Comparison of ENCODE assay signal across 8 cellular contexts in genomic region chr12:47032644-47033043, GRCh38. TPM values are rescaled to one million over a fixed set of nuclear protein-coding genes. Genes with fewer than 3 reads are reported as not detected.
DNase-seq lines count a peak whose midpoint lies in the region; ATAC-seq and TF ChIP-seq lines count a peak whose summit lies in the region.

No MANE protein-coding gene starts in this region.

- no peak for ATAC-seq in GM18511 (IDR thresholded peaks at IDR 0.05; ENCODE audit: unreplicated experiment)

- DNase-seq in activated gamma-delta T cell treated with Interleukin-2 at 50 U/mL for 16 hours, result peak; percentile 18
- no peak for DNase-seq in activated gamma-delta T cell (lab: John Stamatoyannopoulos, UW)
- peak; percentile 59 for DNase-seq in NAMALWA (ENCODE audit: low spot score)
- peak; percentile 52 for DNase-seq in glomerular endothelial cell (ENCODE audit: extremely low read depth, low read depth, low spot score)
- DNase-seq in renal cortical epithelial cell (ENCODE audit: low read depth), result peak; percentile 80
- DNase-seq in SKM-1 treated with dmso at 0.1 percent for 144 hours (lab: John Stamatoyannopoulos, UW; ENCODE audit: unreplicated experiment), result no peak

- TF ChIP-seq CTCF in WI38 (IDR thresholded peaks at IDR 0.05; ENCODE audit: low read depth, low read length), result peak; percentile 30; the same call in 1 of the 2 replicates

- H3K4me3 ChIP-seq in WI38 (ENCODE audit: low read depth, low read length), result no peak overlapping the region

RNA-seq across cellular contexts. Expression of gene PCED1B, which starts 46.8 kb away (rescaled TPM):
- total RNA-seq in glomerular endothelial cell (0.70 and 1.9 TPM in 2 replicates), renal cortical epithelial cell (1.6 and 3.5 TPM in 2 replicates)

RNA-seq across cellular contexts. Expression of gene AMIGO2, which starts 47.1 kb away (rescaled TPM):
- total RNA-seq in glomerular endothelial cell, result 35.3 and 40.9 TPM in 2 replicates
- 154 and 312 TPM in 2 replicates for total RNA-seq in renal cortical epithelial cell

Comparison
In these comparisons a context has a peak if more than half of its experiments do, and no peak if none do; other contexts are left out.
1. DNase-seq: peak in activated gamma-delta T cell treated with Interleukin-2 at 50 U/mL for 16 hours (single experiment), NAMALWA (single experiment), glomerular endothelial cell (single experiment) and renal cortical epithelial cell (single experiment); none in activated gamma-delta T cell (single experiment) and SKM-1 treated with dmso at 0.1 percent for 144 hours (single experiment).